In the genomic region with DNA sequence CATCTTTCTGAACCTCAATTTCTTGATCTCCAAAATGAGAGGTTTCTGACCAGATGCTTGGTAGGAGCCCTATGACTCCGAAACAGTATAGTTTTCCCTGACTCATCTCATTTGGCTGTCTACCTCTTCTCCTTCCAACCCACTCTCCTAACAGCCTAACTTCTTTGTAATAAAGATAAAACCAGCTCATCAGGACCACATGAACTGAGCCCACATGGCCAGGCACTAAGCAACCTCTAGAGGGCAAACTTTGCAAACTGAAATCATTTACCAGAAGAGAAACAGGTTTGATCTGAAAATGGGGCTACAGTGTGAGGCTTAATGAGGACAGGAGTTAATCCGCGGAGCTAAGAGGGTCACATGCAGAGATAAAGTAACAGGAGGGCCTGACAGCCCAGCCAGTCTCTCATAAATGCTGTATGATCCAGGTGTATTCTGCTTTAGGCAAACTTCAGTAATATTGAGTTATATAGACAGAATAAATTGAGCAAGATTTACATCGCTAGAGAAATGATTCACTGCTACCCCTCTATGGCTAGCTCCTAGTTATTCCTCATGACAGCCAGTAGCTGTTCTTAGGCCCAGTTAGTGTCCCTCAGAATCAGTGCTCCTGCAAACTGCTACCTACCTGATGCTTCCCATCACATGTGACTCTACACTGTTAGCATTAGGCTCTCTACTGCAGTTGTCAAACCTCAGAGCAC, we compare ENCODE assay signal across 8 cellular contexts.
DNase-seq lines count a peak whose midpoint lies in the region; ATAC-seq, FAIRE-seq and TF ChIP-seq lines count a peak whose summit lies in the region.

No MANE protein-coding gene starts in this region.

- CTCF ChIA-PET in endothelial cell of umbilical vein (lab: Charles Lee), result interaction anchor here (0.5 to 5.4 kb wide), 75 partner anchors 10 to 586 kb away, joined by 3 to 67 read pairs (median 4); a partner anchor contains a TSS

- no peak for TF ChIP-seq POLR2A in endothelial cell of umbilical vein (IDR thresholded peaks at IDR 0.05; ENCODE audit: low read depth, low read length)

- no peak overlapping the region for H3K4me3 Mint-ChIP-seq in activated CD4-positive, alpha-beta T cell treated with anti-CD3 and anti-CD28 coated beads, Interleukin-2, amount 10 ng/mL, durations not matched to agents 24 days and 14 days
- H3K4me3 Mint-ChIP-seq in stimulated activated naive CD8-positive, alpha-beta T cell treated with anti-CD3 and anti-CD28 coated beads, Interleukin-15, amount 100 ng/mL, for 72 hours, result no peak overlapping the region

- H3K9me1 ChIP-seq in endothelial cell of umbilical vein (replicated peaks; ENCODE audit: control insufficient read depth, extremely low read depth, insufficient read depth, low read length), result no peaks in the 10 kb centered on the region

- no TSS peak for BruUV-seq in endothelial cell of umbilical vein (replicated peaks; lab: Mats Ljungman, UMichigan)

- H3K4me1 ChIP-seq in endothelial cell of umbilical vein (ENCODE audit: control insufficient read depth, extremely low read depth, insufficient read depth, low read length), result peaks cover 3% of the 10 kb centered on the region

- peaks cover 4% of the 10 kb centered on the region for H3K4me1 Mint-ChIP-seq in activated CD4-positive, alpha-beta T cell treated with anti-CD3 and anti-CD28 coated beads, Interleukin-2, amount 10 ng/mL, durations not matched to agents 24 days and 14 days
- no peaks in the 10 kb centered on the region for H3K4me1 Mint-ChIP-seq in stimulated activated naive CD8-positive, alpha-beta T cell treated with anti-CD3 and anti-CD28 coated beads, Interleukin-15, amount 100 ng/mL, for 72 hours

- H3K36me3 ChIP-seq in endothelial cell of umbilical vein (ENCODE audit: control insufficient read depth in 2 of 2, extremely low read depth in 1 of 2, insufficient read depth in 2 of 2, low read length in 2 of 2), result no peaks in the 10 kb centered on the region

- no peaks in the 10 kb centered on the region for H3K27me3 ChIP-seq in endothelial cell of umbilical vein (ENCODE audit: control insufficient read depth in 2 of 2, insufficient read depth in 2 of 2, low read length in 2 of 2)

- POLR2A ChIA-PET in endothelial cell of umbilical vein (lab: Charles Lee), result interaction anchor here (0.5 to 0.8 kb wide), 3 partner anchors 34 to 301 kb away, joined by 3 to 6 read pairs (median 4); no protein-coding TSS in a partner anchor

- H3K9ac ChIP-seq in endothelial cell of umbilical vein (replicated peaks; ENCODE audit: extremely low read depth, insufficient read depth, low read length), result no peak overlapping the region

- no peaks in the 10 kb centered on the region for H3K9me3 Mint-ChIP-seq in activated CD4-positive, alpha-beta T cell treated with anti-CD3 and anti-CD28 coated beads, Interleukin-2, amount 10 ng/mL, durations not matched to agents 24 days and 14 days
- H3K9me3 Mint-ChIP-seq in stimulated activated naive CD8-positive, alpha-beta T cell treated with anti-CD3 and anti-CD28 coated beads, Interleukin-15, amount 100 ng/mL, for 72 hours, result no peaks in the 10 kb centered on the region

- peak; percentile 33 for DNase-seq in COLO668 (lab: John Stamatoyannopoulos, UW; ENCODE audit: unreplicated experiment)
- DNase-seq in NCI-H446 (lab: John Stamatoyannopoulos, UW), result peak; percentile 31 to 70
- DNase-seq in activated CD4-positive, alpha-beta T cell treated with anti-CD3 and anti-CD28 coated beads, Interleukin-2, amount 10 ng/mL, durations not matched to agents 24 days and 14 days, result peak; percentile 83
- peak; percentile 78 for DNase-seq in endothelial cell of umbilical vein (ENCODE audit: low read depth, low spot score)
- DNase-seq in middle frontal gyrus (ENCODE audit: extremely low spot score, low spot score), result peak; percentile 49
- DNase-seq in stimulated activated naive CD8-positive, alpha-beta T cell treated with anti-CD3 and anti-CD28 coated beads, Interleukin-15, amount 100 ng/mL, for 72 hours, result peak; percentile 27 to 41

- no peaks in the 10 kb centered on the region for H3K36me3 Mint-ChIP-seq in activated CD4-positive, alpha-beta T cell treated with anti-CD3 and anti-CD28 coated beads, Interleukin-2, amount 10 ng/mL, durations not matched to agents 24 days and 14 days (ENCODE audit: low read depth)

- ATAC-seq in GM19328 (IDR thresholded peaks at IDR 0.05; ENCODE audit: unreplicated experiment) (peak; percentile 95), HG03439 (IDR thresholded peaks at IDR 0.05; ENCODE audit: unreplicated experiment) (peak; percentile 69)
- peak; percentile 82 for ATAC-seq in stimulated activated naive CD8-positive, alpha-beta T cell treated with anti-CD3 and anti-CD28 coated beads, Interleukin-15, amount 100 ng/mL, for 72 hours

- no peak overlapping the region for H3K4me3 ChIP-seq in endothelial cell of umbilical vein (replicated peaks in 1 of 3; ENCODE audit: insufficient read depth in 1 of 3, low read depth in 1 of 3, low read length in 3 of 3)

- no peak overlapping the region for H3K27ac ChIP-seq in endothelial cell of umbilical vein (ENCODE audit: insufficient read depth, low read depth, low read length)

- intact Hi-C loops in activated CD4-positive, alpha-beta T cell treated with anti-CD3 and anti-CD28 coated beads, Interleukin-2, amount 10 ng/mL, durations not matched to agents 24 days and 14 days (cut with micrococcal nuclease), result loop anchor here (1.0 kb wide), 2 partner anchors 294 to 552 kb away; no protein-coding TSS in a partner anchor
- intact Hi-C loops in endothelial cell of umbilical vein (cut with micrococcal nuclease), result loop anchor here (1.0 to 2.0 kb wide), 8 partner anchors 12 to 552 kb away; a partner anchor contains a TSS

- FAIRE-seq in endothelial cell of umbilical vein (lab: Jason Lieb, UNC), result peak; percentile 90

- no peaks in the 10 kb centered on the region for H3K27me3 Mint-ChIP-seq in activated CD4-positive, alpha-beta T cell treated with anti-CD3 and anti-CD28 coated beads, Interleukin-2, amount 10 ng/mL, durations not matched to agents 24 days and 14 days
- no peaks in the 10 kb centered on the region for H3K27me3 Mint-ChIP-seq in stimulated activated naive CD8-positive, alpha-beta T cell treated with anti-CD3 and anti-CD28 coated beads, Interleukin-15, amount 100 ng/mL, for 72 hours

- H3K79me2 ChIP-seq in endothelial cell of umbilical vein (ENCODE audit: control insufficient read depth, insufficient read depth, low read length), result no peaks in the 10 kb centered on the region

- H2AFZ ChIP-seq in endothelial cell of umbilical vein (ENCODE audit: low read depth, low read length), result no peak overlapping the region

- no peak overlapping the region for H3K27ac Mint-ChIP-seq in activated CD4-positive, alpha-beta T cell treated with anti-CD3 and anti-CD28 coated beads, Interleukin-2, amount 10 ng/mL, durations not matched to agents 24 days and 14 days
- peak overlapping the region in 1 of 2 donors; percentile 30 for H3K27ac Mint-ChIP-seq in stimulated activated naive CD8-positive, alpha-beta T cell treated with anti-CD3 and anti-CD28 coated beads, Interleukin-15, amount 100 ng/mL, for 72 hours

- no peaks in the 10 kb centered on the region for H4K20me1 ChIP-seq in endothelial cell of umbilical vein (replicated peaks; ENCODE audit: control insufficient read depth, extremely low read depth, insufficient read depth, low read length)

- H3K4me2 ChIP-seq in endothelial cell of umbilical vein (ENCODE audit: insufficient read depth, low read length), result no peak overlapping the region

- TF ChIP-seq CTCF in endothelial cell of umbilical vein (IDR thresholded peaks at IDR 0.05; ENCODE audit: extremely low read depth in 1 of 2, insufficient read depth in 1 of 2, low read depth in 1 of 2, low read length in 2 of 2), result peak; percentile 81

- H3K9me3 ChIP-seq in endothelial cell of umbilical vein (replicated peaks; ENCODE audit: control insufficient read depth, insufficient read depth, low read length), result no peaks in the 10 kb centered on the region

- dilution Hi-C loops in endothelial cell of umbilical vein (cut with MboI; ENCODE audit: extremely low pct_ligation_motif_present, low sequenced_read_pairs), result no loop called here

TF ChIP-seq in endothelial cell of umbilical vein, 7 proteins besides CTCF, POLR2A, EP300 and RAD21:
- TF ChIP-seq GATA2 (IDR thresholded peaks at IDR 0.05; ENCODE audit: insufficient read depth, insufficient read length, low read depth, low read length), result no peak
- TF ChIP-seq, protein P1, sequence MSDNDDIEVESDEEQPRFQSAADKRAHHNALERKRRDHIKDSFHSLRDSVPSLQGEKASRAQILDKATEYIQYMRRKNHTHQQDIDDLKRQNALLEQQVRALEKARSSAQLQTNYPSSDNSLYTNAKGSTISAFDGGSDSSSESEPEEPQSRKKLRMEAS (IDR thresholded peaks at IDR 0.05; ENCODE audit: insufficient read depth, insufficient read length), result peak; percentile 23

Comparison
In these comparisons a context has a peak if more than half of its experiments do, and no peak if none do; other contexts are left out.
1. DNase-seq: peak in every context shown above with its lines; median percentile 83 in activated CD4-positive, alpha-beta T cell treated with anti-CD3 and anti-CD28 coated beads, Interleukin-2, amount 10 ng/mL, durations not matched to agents 24 days and 14 days; 78 in endothelial cell of umbilical vein; 50 in NCI-H446; 49 in middle frontal gyrus; 34 in stimulated activated naive CD8-positive, alpha-beta T cell treated with anti-CD3 and anti-CD28 coated beads, Interleukin-15, amount 100 ng/mL, for 72 hours; 33 in COLO668.